ENCODE assay signal across 8 cellular contexts in the genomic region with DNA sequence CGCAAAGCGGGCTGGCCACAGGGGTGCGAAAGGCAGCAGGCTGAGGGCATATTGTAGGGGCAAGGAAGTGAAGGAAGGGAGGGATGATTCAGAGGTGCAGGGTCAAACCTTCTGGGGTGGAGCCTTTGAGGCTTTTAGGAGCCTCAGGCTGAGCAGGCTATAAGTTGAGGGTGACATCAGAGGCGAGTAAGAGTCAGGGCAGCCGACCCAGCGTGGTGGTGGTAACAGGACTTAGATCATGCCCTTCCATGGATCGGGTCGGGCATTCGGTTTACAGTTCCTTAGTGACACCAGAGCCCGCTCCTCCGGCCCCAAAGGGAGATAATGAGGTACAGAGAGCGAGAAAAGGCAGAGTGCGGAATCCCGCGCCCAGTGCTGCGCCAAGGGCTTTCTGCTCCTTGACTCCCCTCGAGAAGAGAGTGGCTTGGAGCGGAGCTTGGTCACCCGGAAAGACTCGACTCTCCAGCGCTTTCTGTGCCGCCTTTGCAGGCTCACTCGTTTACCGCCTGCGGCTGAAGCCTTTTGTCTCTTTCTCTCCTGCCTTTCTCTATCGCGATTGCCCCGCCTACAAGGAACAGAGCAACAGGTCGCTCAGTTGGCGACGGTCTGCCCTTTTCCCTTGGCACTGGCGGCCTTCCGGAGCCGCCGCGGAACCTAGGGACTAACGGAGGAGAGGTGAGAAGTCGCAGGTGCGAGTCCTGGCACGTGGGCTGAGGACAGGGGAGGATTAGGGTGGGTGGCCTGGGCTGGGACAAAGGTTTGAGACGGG. TPM values are rescaled to one million over a fixed set of nuclear protein-coding genes. Genes with fewer than 3 reads are reported as not detected.
DNase-seq lines count a peak whose midpoint lies in the region; ATAC-seq and TF ChIP-seq lines count a peak whose summit lies in the region.

No MANE protein-coding gene starts in this region.

- H3K36me3 ChIP-seq in right lobe of liver, result peaks cover 0 to 3% (median under 1%) of the 10 kb centered on the region in 4 donors
- peaks cover 0 to 9% of the 10 kb centered on the region in 2 donors for H3K36me3 ChIP-seq in vagina

- H3K27ac ChIP-seq in right lobe of liver, result peak overlapping the region in 2 of 3 donors; percentile 11 to 66
- H3K27ac ChIP-seq in vagina, result no peak overlapping the region
- H3K27ac ChIP-seq in substantia nigra (ENCODE audit: low read depth, low read length, poor library complexity, severe bottlenecking), result no peak overlapping the region

- H3K36me3 Mint-ChIP-seq in CD14-positive monocyte, result peaks cover 37 to 45% of the 10 kb centered on the region in 2 donors

- ATAC-seq in right lobe of liver (peak; percentile 0 to 43 (median 12)), GM21526 (IDR thresholded peaks at IDR 0.05; ENCODE audit: low FRiP score, unreplicated experiment) (no peak)

- peak overlapping the region in 1 of 7 donors; percentile 3 for H3K27ac Mint-ChIP-seq in CD14-positive monocyte

- TF ChIP-seq POLR2A in right lobe of liver (IDR thresholded peaks at IDR 0.05) (no peak), vagina (IDR thresholded peaks at IDR 0.05) (no peak)

- peaks cover 0 to 55% (median 14%) of the 10 kb centered on the region in 4 donors for H3K4me1 ChIP-seq in right lobe of liver
- H3K4me1 ChIP-seq in vagina, result peaks cover 43% of the 10 kb centered on the region

- peaks cover 62 to 77% (median 64%) of the 10 kb centered on the region in 3 donors for H3K27me3 Mint-ChIP-seq in CD14-positive monocyte (ENCODE audit: low read depth in 3 of 3)

- peaks cover 0 to 27% (median 4%) of the 10 kb centered on the region in 7 donors for H3K9me3 Mint-ChIP-seq in CD14-positive monocyte

- in situ Hi-C loops in astrocyte of the spinal cord (cut with HindIII; ENCODE audit: low sequenced_read_pairs), result no loop called here

- intact Hi-C loops in CD14-positive monocyte (cut with micrococcal nuclease), result no loop called here
- intact Hi-C loops in right lobe of liver (cut with DNase I), result no loop called here
- intact Hi-C loops in vagina (cut with DNase I), result no loop called here

- TF ChIP-seq CTCF in CD14-positive monocyte (IDR thresholded peaks at IDR 0.05) (no peak), astrocyte of the spinal cord (IDR thresholded peaks at IDR 0.05; ENCODE audit: low read depth, low read length) (no peak), right lobe of liver (IDR thresholded peaks at IDR 0.05) (no peak), vagina (IDR thresholded peaks at IDR 0.05) (no peak)

- DNase-seq in CD14-positive monocyte (ENCODE audit: low spot score), result no peak
- peak; percentile 24 for DNase-seq in HT1080 (ENCODE audit: low read depth)
- peak; percentile 22 for DNase-seq in astrocyte of the spinal cord (ENCODE audit: low read depth, low spot score)
- DNase-seq in right lobe of liver, result peak in 1 of 3 donors; percentile 66
- DNase-seq in vagina (ENCODE audit: extremely low spot score in 2 of 2), result no peak
- DNase-seq in NCI-H146 (lab: John Stamatoyannopoulos, UW), result no peak
- DNase-seq in substantia nigra (lab: John Stamatoyannopoulos, UW), result no peak

- peak overlapping the region; percentile 17 for H3K4me3 ChIP-seq in astrocyte of the spinal cord (ENCODE audit: low read depth, low read length)
- peak overlapping the region; percentile 37 to 55 (median 44) for H3K4me3 ChIP-seq in right lobe of liver
- H3K4me3 ChIP-seq in vagina, result peak overlapping the region; percentile 21 to 40

- peak overlapping the region; percentile 76 to 97 for H3K4me3 Mint-ChIP-seq in CD14-positive monocyte

- H3K27me3 ChIP-seq in right lobe of liver (no peaks in the 10 kb centered on the region), vagina (peaks cover 10% of the 10 kb centered on the region)

- no peaks in the 10 kb centered on the region for H3K9me3 ChIP-seq in right lobe of liver
- no peaks in the 10 kb centered on the region for H3K9me3 ChIP-seq in vagina

- WGBS in right lobe of liver (ENCODE audit: insufficient coverage, low coverage, low lambda C conversion rate, missing lambda C conversion rate), result 11% methylated on average over 25 of the region's 41 CpGs

- peaks cover 43% of the 10 kb centered on the region for H3K4me1 Mint-ChIP-seq in CD14-positive monocyte

RNA-seq across cellular contexts. Expression of a gene that starts 0.7 kb away (rescaled TPM):
- polyA plus RNA-seq in CD14-positive monocyte, result under 1 TPM in 1 of 2 donors, not detected in 1; 0.46 TPM
- 0.84 and 4.0 TPM in 2 replicates for total RNA-seq in HT1080 (2014; rRNA removed; shearing (Covaris generic))
- 1.1 and 2.0 TPM in 2 replicates for polyA plus RNA-seq in HT1080 (2015; cell fraction: cytosol; rRNA removed)
- polyA plus RNA-seq in HT1080 (2015; cell fraction: nucleus; rRNA removed), result 1.8 and 4.9 TPM in 2 replicates
- total RNA-seq in right lobe of liver (1 to 10 TPM; 1.4 to 8.4 (median 5.8) TPM), vagina (not detected)

RNA-seq across cellular contexts. Expression of a gene that starts 8.8 kb away (rescaled TPM):
- polyA plus RNA-seq in CD14-positive monocyte, result 10 to 100 TPM; 18.0 to 20.5 TPM
- 27.2 and 29.8 TPM in 2 replicates for total RNA-seq in HT1080 (2014; rRNA removed; shearing (Covaris generic))
- polyA plus RNA-seq in HT1080 (2015; cell fraction: cytosol; rRNA removed), result 15.8 and 20.2 TPM in 2 replicates
- polyA plus RNA-seq in HT1080 (2015; cell fraction: nucleus; rRNA removed), result 27.8 TPM in 2 replicates
- total RNA-seq in right lobe of liver, result 10 to 100 TPM in 5 of 6 experiments, 1 to 10 TPM in 1; 9.6 to 17.5 (median 13.3) TPM
- total RNA-seq in vagina, result 14.7 TPM

RNA-seq across cellular contexts. Expression of a gene that starts 15.6 kb away (rescaled TPM):
- not detected for polyA plus RNA-seq in CD14-positive monocyte
- total RNA-seq in HT1080 (2014; rRNA removed; shearing (Covaris generic)), result not detected in 2 replicates
- polyA plus RNA-seq in HT1080 (2015; cell fraction: cytosol; rRNA removed), result 0.22 TPM in 1 of 2 replicates, not detected in the other
- polyA plus RNA-seq in HT1080 (2015; cell fraction: nucleus; rRNA removed), result 0.45 TPM in 1 of 2 replicates, not detected in the other
- total RNA-seq in right lobe of liver, result not detected
- total RNA-seq in vagina, result 6.6 TPM

RNA-seq across cellular contexts. Expression of a gene that starts 15.8 kb away (rescaled TPM):
- 10 to 100 TPM; 19.6 to 21.3 TPM for polyA plus RNA-seq in CD14-positive monocyte
- total RNA-seq in HT1080 (2014; rRNA removed; shearing (Covaris generic)), result 18.7 and 26.0 TPM in 2 replicates
- 22.7 and 27.3 TPM in 2 replicates for polyA plus RNA-seq in HT1080 (2015; cell fraction: cytosol; rRNA removed)
- polyA plus RNA-seq in HT1080 (2015; cell fraction: nucleus; rRNA removed), result 120 and 125 TPM in 2 replicates
- 10 to 100 TPM; 14.5 to 31.5 (median 26.7) TPM for total RNA-seq in right lobe of liver
- 11.8 TPM for total RNA-seq in vagina

RNA-seq across cellular contexts. Expression of a gene that starts 15.9 kb away (rescaled TPM):
- polyA plus RNA-seq in CD14-positive monocyte, result 1 to 10 TPM; 2.2 to 3.7 TPM
- 12.7 and 13.2 TPM in 2 replicates for total RNA-seq in HT1080 (2014; rRNA removed; shearing (Covaris generic))
- 3.9 and 4.9 TPM in 2 replicates for polyA plus RNA-seq in HT1080 (2015; cell fraction: cytosol; rRNA removed)
- 33.9 and 35.3 TPM in 2 replicates for polyA plus RNA-seq in HT1080 (2015; cell fraction: nucleus; rRNA removed)
- 10 to 100 TPM in 3 of 6 experiments, 1 to 10 TPM in 3; 5.9 to 15.4 (median 11.2) TPM for total RNA-seq in right lobe of liver
- 41.3 TPM for total RNA-seq in vagina

Comparison
In these comparisons a context has a peak if more than half of its experiments do, and no peak if none do; other contexts are left out.
1. DNase-seq: peak in HT1080 (single experiment) and astrocyte of the spinal cord (single experiment); none in CD14-positive monocyte (single experiment), vagina (0 of 2), NCI-H146 (single experiment) and substantia nigra (0 of 49).
2. H3K27ac ChIP-seq: peak in right lobe of liver (2 of 3); none in vagina (single experiment) and substantia nigra (single experiment).
3. Peak in every context shown above with its lines, with median percentiles within 50 percentile points of each other: H3K4me3 ChIP-seq.